Comparison of ENCODE assay signal across 8 cellular contexts in the genomic region with DNA sequence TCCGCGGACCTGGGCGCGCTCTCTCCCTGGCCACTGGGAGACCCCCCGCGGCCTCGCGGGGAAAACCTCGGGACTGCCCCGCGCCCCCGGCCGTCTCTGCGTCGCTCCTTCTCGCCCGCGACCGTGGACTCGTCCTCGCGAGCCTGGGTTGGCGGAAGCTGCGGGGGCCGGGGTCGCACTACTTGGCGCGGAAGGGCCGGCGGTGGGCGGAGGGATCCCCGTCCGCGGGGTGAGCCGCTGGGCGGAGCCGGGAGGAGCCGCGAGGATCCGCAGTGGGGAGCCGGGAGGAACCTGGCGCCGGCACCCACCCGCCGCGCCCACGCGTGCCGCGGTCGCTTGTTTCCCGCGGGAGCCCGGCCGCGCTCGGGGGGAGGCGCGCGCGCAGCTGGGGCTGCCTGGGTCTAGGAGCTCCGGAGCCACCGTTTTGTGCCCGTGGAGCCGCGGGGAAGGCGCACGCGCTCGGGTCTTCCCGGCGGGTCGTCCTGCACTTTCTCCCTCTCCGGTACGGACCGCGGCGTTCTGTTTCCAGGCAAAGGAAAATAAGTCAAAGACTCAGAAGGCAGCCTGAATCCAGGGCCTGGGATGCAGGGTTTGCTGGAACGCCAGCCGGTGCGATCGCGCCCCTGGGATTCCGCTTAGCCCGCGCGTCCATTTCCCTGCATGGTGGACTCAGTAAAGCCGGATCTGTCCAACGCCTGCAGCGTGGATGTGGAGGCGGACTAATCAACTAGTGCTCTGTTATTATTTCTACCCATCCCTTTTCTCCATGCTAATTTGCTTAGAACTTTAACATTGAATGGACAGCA. TPM values are rescaled to one million over a fixed set of nuclear protein-coding genes. Genes with fewer than 3 reads are reported as not detected.
A peak's percentile ranks its signal among the peaks of the same experiment; 100 is the strongest.
DNase-seq lines count a peak whose midpoint lies in the region; ATAC-seq and TF ChIP-seq lines count a peak whose summit lies in the region.

No MANE protein-coding gene starts in this region.

- no peaks in the 10 kb centered on the region for H3K9me3 ChIP-seq in neural progenitor cell (ENCODE audit: low read depth)
- no peaks in the 10 kb centered on the region for H3K9me3 ChIP-seq in stomach smooth muscle (ENCODE audit: control insufficient read depth in 2 of 2, low read length in 2 of 2)

- H4K20me1 ChIP-seq in neural progenitor cell (ENCODE audit: low read depth), result no peaks in the 10 kb centered on the region

- TF ChIP-seq CTCF in foreskin fibroblast (IDR thresholded peaks at IDR 0.05; ENCODE audit: low read depth, low read length), result no peak
- no peak for TF ChIP-seq CTCF in neural progenitor cell (IDR thresholded peaks at IDR 0.05)

- no peaks in the 10 kb centered on the region for H3K36me3 ChIP-seq in neural progenitor cell
- H3K36me3 ChIP-seq in stomach smooth muscle (ENCODE audit: control insufficient read depth in 2 of 2, insufficient read depth in 2 of 2, low read length in 2 of 2), result no peaks in the 10 kb centered on the region

- H3K27ac ChIP-seq in neural progenitor cell, result peak overlapping the region; percentile 81
- H3K27ac ChIP-seq in stomach smooth muscle (ENCODE audit: low read length), result peak overlapping the region; percentile 96

- peak; percentile 95 for DNase-seq in DMS 273 (lab: John Stamatoyannopoulos, UW; ENCODE audit: unreplicated experiment)
- peak; percentile 64 for DNase-seq in activated T-helper 9 cell treated with anti-CD3 and anti-CD28 coated beads, Interleukin-2, amount 50 U/mL, for 16 hours (ENCODE audit: low read depth)
- DNase-seq in foreskin fibroblast, result peak; percentile 79 to 90
- peak; percentile 81 for DNase-seq in neural progenitor cell (ENCODE audit: low spot score)

- no peaks in the 10 kb centered on the region for H3K79me2 ChIP-seq in neural progenitor cell (ENCODE audit: low read depth)

- H3K4me3 Mint-ChIP-seq in neural progenitor cell, result peak overlapping the region; percentile 95

- H3K27me3 Mint-ChIP-seq in neural progenitor cell (ENCODE audit: insufficient read depth, low read depth), result peaks cover 3% of the 10 kb centered on the region

- H3K9ac ChIP-seq in neural progenitor cell (peak overlapping the region; percentile 63), stomach smooth muscle (ENCODE audit: low read length in 2 of 2) (peak overlapping the region; percentile 83 to 84)

- peaks cover 22% of the 10 kb centered on the region for H3K4me1 Mint-ChIP-seq in neural progenitor cell

- H3K4me1 ChIP-seq in neural progenitor cell (peaks cover 12% of the 10 kb centered on the region), stomach smooth muscle (ENCODE audit: control insufficient read depth, insufficient read depth, low read length) (peaks cover 5% of the 10 kb centered on the region)

- H3K36me3 Mint-ChIP-seq in neural progenitor cell, result no peaks in the 10 kb centered on the region

- H2AFZ ChIP-seq in neural progenitor cell (replicated peaks), result peak overlapping the region; percentile 98

- peak overlapping the region; percentile 80 for H3K4me2 ChIP-seq in neural progenitor cell

- H3K4me3 ChIP-seq in foreskin fibroblast (ENCODE audit: low read depth in 1 of 2, low read length in 2 of 2), result peak overlapping the region; percentile 77 to 84
- peak overlapping the region; percentile 96 for H3K4me3 ChIP-seq in neural progenitor cell
- peak overlapping the region; percentile 79 to 87 for H3K4me3 ChIP-seq in stomach smooth muscle (ENCODE audit: low read length in 2 of 2)

- ATAC-seq in GM19372 (IDR thresholded peaks at IDR 0.05; ENCODE audit: low read depth, unreplicated experiment), result peak; percentile 33
- peak; percentile 30 for ATAC-seq in HG03521 (IDR thresholded peaks at IDR 0.05; ENCODE audit: unreplicated experiment)

- no peaks in the 10 kb centered on the region for H3K9me3 Mint-ChIP-seq in neural progenitor cell

- peak overlapping the region; percentile 78 for H3K27ac Mint-ChIP-seq in neural progenitor cell

- no peaks in the 10 kb centered on the region for H3K27me3 ChIP-seq in neural progenitor cell
- no peaks in the 10 kb centered on the region for H3K27me3 ChIP-seq in stomach smooth muscle (ENCODE audit: control insufficient read depth in 1 of 2, insufficient read depth in 2 of 2, low read length in 2 of 2)

- peaks cover 24% of the 10 kb centered on the region for H3F3A ChIP-seq in neural progenitor cell (ENCODE audit: low read depth)

TF ChIP-seq in PFSK-1, 5 proteins besides CTCF, POLR2A, EP300 and RAD21:
- peak; percentile 76 for TF ChIP-seq POLR2AphosphoS5 (IDR thresholded peaks at IDR 0.05; ENCODE audit: low read depth, low read length)
- peak; percentile 56 for TF ChIP-seq FOXP2 (optimal IDR thresholded peaks at IDR 0.05; ENCODE audit: borderline replicate concordance, extremely low read depth, extremely low read length, insufficient read depth)
- peak; percentile 37; the same call in 1 of the 2 replicates for TF ChIP-seq TAF1 (IDR thresholded peaks at IDR 0.05; ENCODE audit: borderline replicate concordance, insufficient read depth, low read length)
- TF ChIP-seq, protein P1, sequence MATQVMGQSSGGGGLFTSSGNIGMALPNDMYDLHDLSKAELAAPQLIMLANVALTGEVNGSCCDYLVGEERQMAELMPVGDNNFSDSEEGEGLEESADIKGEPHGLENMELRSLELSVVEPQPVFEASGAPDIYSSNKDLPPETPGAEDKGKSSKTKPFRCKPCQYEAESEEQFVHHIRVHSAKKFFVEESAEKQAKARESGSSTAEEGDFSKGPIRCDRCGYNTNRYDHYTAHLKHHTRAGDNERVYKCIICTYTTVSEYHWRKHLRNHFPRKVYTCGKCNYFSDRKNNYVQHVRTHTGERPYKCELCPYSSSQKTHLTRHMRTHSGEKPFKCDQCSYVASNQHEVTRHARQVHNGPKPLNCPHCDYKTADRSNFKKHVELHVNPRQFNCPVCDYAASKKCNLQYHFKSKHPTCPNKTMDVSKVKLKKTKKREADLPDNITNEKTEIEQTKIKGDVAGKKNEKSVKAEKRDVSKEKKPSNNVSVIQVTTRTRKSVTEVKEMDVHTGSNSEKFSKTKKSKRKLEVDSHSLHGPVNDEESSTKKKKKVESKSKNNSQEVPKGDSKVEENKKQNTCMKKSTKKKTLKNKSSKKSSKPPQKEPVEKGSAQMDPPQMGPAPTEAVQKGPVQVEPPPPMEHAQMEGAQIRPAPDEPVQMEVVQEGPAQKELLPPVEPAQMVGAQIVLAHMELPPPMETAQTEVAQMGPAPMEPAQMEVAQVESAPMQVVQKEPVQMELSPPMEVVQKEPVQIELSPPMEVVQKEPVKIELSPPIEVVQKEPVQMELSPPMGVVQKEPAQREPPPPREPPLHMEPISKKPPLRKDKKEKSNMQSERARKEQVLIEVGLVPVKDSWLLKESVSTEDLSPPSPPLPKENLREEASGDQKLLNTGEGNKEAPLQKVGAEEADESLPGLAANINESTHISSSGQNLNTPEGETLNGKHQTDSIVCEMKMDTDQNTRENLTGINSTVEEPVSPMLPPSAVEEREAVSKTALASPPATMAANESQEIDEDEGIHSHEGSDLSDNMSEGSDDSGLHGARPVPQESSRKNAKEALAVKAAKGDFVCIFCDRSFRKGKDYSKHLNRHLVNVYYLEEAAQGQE (IDR thresholded peaks at IDR 0.05; ENCODE audit: insufficient read depth in 1 of 2, low read depth in 2 of 2, low read length in 2 of 2), result peak in 1 of 2 experiments; percentile 75; a peak in 2 of 4 replicates
- TF ChIP-seq SIN3A (IDR thresholded peaks at IDR 0.05; ENCODE audit: borderline replicate concordance, insufficient read depth, low read length), result no peak
TF ChIP-seq in PFSK-1: peak in this region for 4.

RNA-seq across cellular contexts. Expression of a gene that starts 28.7 kb away (rescaled TPM):
- 10.6 TPM for polyA plus RNA-seq in PFSK-1 (2012; ENCODE audit: insufficient read length, low read depth)
- 25.7 and 26.4 TPM in 2 replicates for total RNA-seq in neural progenitor cell (ENCODE audit: low replicate concordance)

Comparison
In these comparisons a context has a peak if more than half of its experiments do, and no peak if none do; other contexts are left out.
1. Peak in every context shown above with its lines: DNase-seq, ATAC-seq, H3K4me3 ChIP-seq and H3K27ac ChIP-seq.